In genomic region chr10:50546287-50546686, GRCh38 we compare ENCODE assay signal across 2 cellular contexts.
TF ChIP-seq lines count a peak whose summit lies in the region.

No MANE protein-coding gene starts in this region.

TF ChIP-seq in HEK293, 187 proteins besides CTCF, POLR2A, EP300 and RAD21:
- TF ChIP-seq ZNF146 (tag by site-specific recombination; IDR thresholded peaks at IDR 0.05): peak; percentile 82

TF ChIP-seq in K562, 482 proteins besides CTCF, POLR2A, EP300 and RAD21:
- TF ChIP-seq HDAC2 (IDR thresholded peaks at IDR 0.05): peak; percentile 16; the same call in 1 of the 2 replicates
- peak; percentile 62 for TF ChIP-seq ZNF146 (CRISPR knock-in tag; IDR thresholded peaks at IDR 0.05; ENCODE audit: unreplicated experiment)
- TF ChIP-seq ZNF766 (CRISPR knock-in tag; conservative IDR thresholded peaks at IDR 0.05): 0 out of 2 replicates have a peak, but pooled peaks have one; percentile 1
- TF ChIP-seq NFIC (IDR thresholded peaks at IDR 0.05): peak; percentile 65
- peak; percentile 67; the same call in 1 of the 2 replicates for TF ChIP-seq BCOR (IDR thresholded peaks at IDR 0.05)
TF ChIP-seq in K562: peak in this region for 5; not testable (repeated sequence) for 477.
